ENCODE assay signal across 12 cellular contexts in genomic region chr6:29014729-29015608, GRCh38. TPM values are rescaled to one million over a fixed set of nuclear protein-coding genes. Genes with fewer than 3 reads are reported as not detected.
DNase-seq lines count a peak whose midpoint lies in the region; ATAC-seq, FAIRE-seq and TF ChIP-seq lines count a peak whose summit lies in the region.
"Had no signal": no experiment of that assay in that cellular context is flagged by ENCODE, and none has a peak within 500 bp of the region (broad histone marks: within the 10 kb centered on the region; RNA-seq: fewer than 3 reads in every experiment).

No MANE protein-coding gene starts in this region.

- H3K36me3 Mint-ChIP-seq in astrocyte (ENCODE audit: low read depth, unreplicated experiment) = no peaks in the 10 kb centered on the region
- H3K36me3 Mint-ChIP-seq: stimulated activated memory B cell treated with anti-CD40 and anti-IgM and Interleukin-4, amounts not matched to agents 10 μg/mL and 1 μg/mL and 100 μg/mL, for 72 hours had no signal

- H3K27ac ChIP-seq in right cardiac atrium (ENCODE audit: low read length) = no peak overlapping the region
- H3K27ac ChIP-seq in right atrium auricular region = no peak overlapping the region
- H3K27ac ChIP-seq in astrocyte (ENCODE audit: low read depth, low read length) = no peak overlapping the region
- no peak overlapping the region for H3K27ac ChIP-seq in tibial nerve
- H3K27ac ChIP-seq: BLaER1, hepatocyte had no signal

- H2AFZ ChIP-seq in astrocyte (ENCODE audit: low read depth, low read length) = peak overlapping the region; percentile 16

- TF ChIP-seq CTCF in right atrium auricular region (IDR thresholded peaks at IDR 0.05) (no peak), astrocyte (IDR thresholded peaks at IDR 0.05; ENCODE audit: insufficient read depth, low read depth, low read length) (no peak), tibial nerve (IDR thresholded peaks at IDR 0.05) (no peak)

- H3K27me3 ChIP-seq in right cardiac atrium (ENCODE audit: control insufficient read depth, insufficient read depth) (no peaks in the 10 kb centered on the region), right atrium auricular region (peaks cover 0 to 14% of the 10 kb centered on the region in 2 donors), astrocyte (ENCODE audit: insufficient read depth, low read length) (peaks cover 5% of the 10 kb centered on the region), iPS-15b (ENCODE audit: control insufficient read depth, insufficient read depth, low read length) (peaks cover 54% of the 10 kb centered on the region), tibial nerve (peaks cover 0 to 12% of the 10 kb centered on the region in 2 donors)
- H3K27me3 ChIP-seq: BLaER1 had no signal

- H3K9me3 ChIP-seq in right cardiac atrium (ENCODE audit: control insufficient read depth, low read length) = no peaks in the 10 kb centered on the region
- H3K9me3 ChIP-seq in right atrium auricular region = no peaks in the 10 kb centered on the region
- H3K9me3 ChIP-seq in astrocyte (ENCODE audit: insufficient read depth, low read depth, low read length) = no peaks in the 10 kb centered on the region
- H3K9me3 ChIP-seq in iPS-15b (ENCODE audit: control insufficient read depth, insufficient read depth, low read length) = no peaks in the 10 kb centered on the region
- no peaks in the 10 kb centered on the region for H3K9me3 ChIP-seq in tibial nerve

- intact Hi-C loops in right cardiac atrium (cut with DNase I) = loop anchor here in 3 of 4 donors (5.0 to 10.0 kb wide), 3 partner anchors 178 to 328 kb away; no protein-coding TSS in a partner anchor

- DNase-seq in right cardiac atrium (peak in 2 of 3 donors; percentile 36 to 47), right atrium auricular region (ENCODE audit: low spot score) (no peak), astrocyte (ENCODE audit: low read depth) (peak; percentile 39), tibial nerve (ENCODE audit: low spot score in 2 of 2) (no peak), CD1c-positive myeloid dendritic cell (ENCODE audit: extremely low spot score) (no peak), MV-4-11 (lab: John Stamatoyannopoulos, UW) (no peak)
- DNase-seq: NCI-H1436 had no signal

- peak overlapping the region; percentile 45 for H3K4me3 Mint-ChIP-seq in astrocyte (ENCODE audit: unreplicated experiment)

- no peak overlapping the region for H3K9ac ChIP-seq in astrocyte (ENCODE audit: low read length)
- H3K9ac ChIP-seq in iPS-15b (ENCODE audit: low read depth, low read length) = no peak overlapping the region
- H3K9ac ChIP-seq: BLaER1 had no signal

- no peak for TF ChIP-seq EP300 in tibial nerve (IDR thresholded peaks at IDR 0.05)

- H3K4me3 ChIP-seq in right cardiac atrium (ENCODE audit: low read length) (no peak overlapping the region), right atrium auricular region (peak overlapping the region in 1 of 2 donors; percentile 24), astrocyte (ENCODE audit: insufficient read depth, low read depth, low read length) (no peak overlapping the region), iPS-15b (ENCODE audit: low read depth, low read length) (peak overlapping the region; percentile 36), tibial nerve (peak overlapping the region in 3 of 4 donors; percentile 4 to 19 (median 8))
- H3K4me3 ChIP-seq: hepatocyte had no signal

- FAIRE-seq in astrocyte (lab: Jason Lieb, UNC) = no peak

- peaks cover 4% of the 10 kb centered on the region for H3K4me1 Mint-ChIP-seq in astrocyte (ENCODE audit: low read depth, unreplicated experiment)

- whole genome bisulfite sequencing in right cardiac atrium = 47% methylated on average over 79 of the region's 79 CpGs
- WGBS in tibial nerve, 2 donors = 48 to 71% methylated on average over 40 to 61 of the region's 79 CpGs

- no peak for ATAC-seq in right cardiac atrium
- no peak for ATAC-seq in HG03571 (IDR thresholded peaks at IDR 0.05; ENCODE audit: unreplicated experiment)
- ATAC-seq: stimulated activated memory B cell treated with anti-CD40 and anti-IgM and Interleukin-4, amounts not matched to agents 10 μg/mL and 1 μg/mL and 100 μg/mL, for 72 hours had no signal

- no peak for TF ChIP-seq POLR2A in tibial nerve (IDR thresholded peaks at IDR 0.05)

- peak overlapping the region; percentile 17 for H3K4me2 ChIP-seq in astrocyte (ENCODE audit: low read length)

- no peak overlapping the region for H3K27ac Mint-ChIP-seq in astrocyte (ENCODE audit: unreplicated experiment)
- H3K27ac Mint-ChIP-seq: stimulated activated memory B cell treated with anti-CD40 and anti-IgM and Interleukin-4, amounts not matched to agents 10 μg/mL and 1 μg/mL and 100 μg/mL, for 72 hours had no signal

- H3K36me3 ChIP-seq in right atrium auricular region (no peaks in the 10 kb centered on the region), astrocyte (ENCODE audit: insufficient read depth, low read length) (no peaks in the 10 kb centered on the region), iPS-15b (ENCODE audit: control insufficient read depth, insufficient read depth, low read length) (no peaks in the 10 kb centered on the region), tibial nerve (no peaks in the 10 kb centered on the region)
- H3K36me3 ChIP-seq: BLaER1 had no signal

- H3K79me2 ChIP-seq in astrocyte (ENCODE audit: insufficient read depth, low read length) = no peaks in the 10 kb centered on the region
- H3K79me2 ChIP-seq: hepatocyte had no signal

- H4K20me1 ChIP-seq in astrocyte (ENCODE audit: insufficient read depth, low read length) = no peaks in the 10 kb centered on the region
- H4K20me1 ChIP-seq: BLaER1 had no signal

- peaks cover 22% of the 10 kb centered on the region for H3K27me3 Mint-ChIP-seq in astrocyte (ENCODE audit: low read depth, unreplicated experiment)

- H3K9me3 Mint-ChIP-seq in astrocyte (ENCODE audit: unreplicated experiment) = no peaks in the 10 kb centered on the region
- H3K9me3 Mint-ChIP-seq: stimulated activated memory B cell treated with anti-CD40 and anti-IgM and Interleukin-4, amounts not matched to agents 10 μg/mL and 1 μg/mL and 100 μg/mL, for 72 hours had no signal

- no peaks in the 10 kb centered on the region for H3K4me1 ChIP-seq in right cardiac atrium (ENCODE audit: control insufficient read depth, insufficient read depth, low read length)
- H3K4me1 ChIP-seq in right atrium auricular region = peaks cover 0 to 17% of the 10 kb centered on the region in 2 donors
- no peaks in the 10 kb centered on the region for H3K4me1 ChIP-seq in astrocyte (ENCODE audit: insufficient read depth, low read length)
- H3K4me1 ChIP-seq in iPS-15b (ENCODE audit: control insufficient read depth, insufficient read depth, low read length) = no peaks in the 10 kb centered on the region
- peaks cover 0 to 17% (median 6%) of the 10 kb centered on the region in 4 donors for H3K4me1 ChIP-seq in tibial nerve

RNA-seq across cellular contexts. Expression of gene ZNF311, which starts 9.9 kb away (rescaled TPM):
- under 1 TPM; 0.36 to 0.62 (median 0.51) TPM for total RNA-seq in right cardiac atrium
- 0.63 TPM for polyA plus RNA-seq in right cardiac atrium
- under 1 TPM in 1 of 2 donors, not detected in 1; 0.24 TPM for total RNA-seq in right atrium auricular region
- 1.2 and 1.7 TPM in 2 replicates for total RNA-seq in astrocyte
- 1 to 10 TPM in 3 of 4 donors, under 1 TPM in 1; 0.84 to 3.7 (median 1.6) TPM for total RNA-seq in tibial nerve

RNA-seq across cellular contexts. Expression of gene OR2W1, which starts 30.0 kb away (rescaled TPM):
- not detected for total RNA-seq in right cardiac atrium
- not detected for polyA plus RNA-seq in right cardiac atrium
- not detected for total RNA-seq in right atrium auricular region
- not detected in 2 replicates for total RNA-seq in astrocyte
- not detected for total RNA-seq in tibial nerve
- total RNA-seq: hepatocyte had no signal
- polyA plus RNA-seq: hepatocyte had no signal

Comparison
In these comparisons a context has a peak if more than half of its experiments do, and no peak if none do; other contexts are left out.
1. DNase-seq: peak in right cardiac atrium (2 of 3) and astrocyte (single experiment); none in right atrium auricular region (single experiment), tibial nerve (0 of 2), CD1c-positive myeloid dendritic cell (single experiment) and MV-4-11 (single experiment).
2. H3K4me3 ChIP-seq: peak in iPS-15b (single experiment) and tibial nerve (3 of 4); none in right cardiac atrium (single experiment) and astrocyte (single experiment).